11 cellular contexts compared by ENCODE assay signal in genomic region chr16:9594047-9594446, GRCh38.
"Had no signal": no experiment of that assay in that cellular context is flagged by ENCODE, and none has a peak within 500 bp of the region (broad histone marks: within the 10 kb centered on the region; RNA-seq: fewer than 3 reads in every experiment).

No MANE protein-coding gene starts in this region.

- H3K36me3 ChIP-seq: HAP-1 had no signal

- ATAC-seq: GM23338, HCT116 had no signal

- H2AFZ ChIP-seq: GM23248 had no signal

- DNase-seq: GM23248, GOT3, H7, H9, HCEC 1CT, HFFc6 had no signal

- H3K4me1 ChIP-seq: HAP-1 had no signal

- H3K4me2 ChIP-seq: GM23338 had no signal

- H3K4me3 ChIP-seq: GM23248, GM23338, HAP-1 had no signal

- H3K27ac ChIP-seq: GM23248 had no signal

- H3K9me3 ChIP-seq: HAP-1 had no signal

- FAIRE-seq: H1, H54 had no signal

- H3K9ac ChIP-seq: GM23248 had no signal
